In genomic region chr2:26849056-26850001, GRCh38 we compare ENCODE assay signal across 9 cellular contexts. TPM values are rescaled to one million over a fixed set of nuclear protein-coding genes. Genes with fewer than 3 reads are reported as not detected.
DNase-seq lines count a peak whose midpoint lies in the region; ATAC-seq, FAIRE-seq and TF ChIP-seq lines count a peak whose summit lies in the region.
"Had no signal": no experiment of that assay in that cellular context is flagged by ENCODE, and none has a peak within 500 bp of the region (broad histone marks: within the 10 kb centered on the region; RNA-seq: fewer than 3 reads in every experiment).

No MANE protein-coding gene starts in this region.

- peaks cover 99% of the 10 kb centered on the region for H3K27me3 ChIP-seq in HUES6 (ENCODE audit: control insufficient read depth, insufficient read depth, low read length)

- H3K4me3 ChIP-seq in A549 (peak overlapping the region; percentile 91), HUES6 (ENCODE audit: low read depth, low read length) (peak overlapping the region; percentile 76), kidney (ENCODE audit: low read length in 2 of 2) (no peak overlapping the region)

- no peak for TF ChIP-seq POLR2A in A549 (IDR thresholded peaks at IDR 0.05; ENCODE audit: low read length)

- H3K27ac ChIP-seq in A549: peak overlapping the region in 1 of 2 experiments; percentile 82; a peak in 4 of 6 replicates
- no peak overlapping the region for H3K27ac ChIP-seq in HUES6 (ENCODE audit: low read depth, low read length)
- H3K27ac ChIP-seq in kidney (ENCODE audit: low read depth in 2 of 2, low read length in 2 of 2): no peak overlapping the region

- no peaks in the 10 kb centered on the region for H3K9me3 ChIP-seq in A549
- H3K9me3 ChIP-seq in HUES6 (ENCODE audit: control insufficient read depth, insufficient read depth, low read depth, low read length): no peaks in the 10 kb centered on the region
- no peaks in the 10 kb centered on the region for H3K9me3 ChIP-seq in kidney (ENCODE audit: control insufficient read depth in 1 of 2, low read length in 2 of 2)

- TF ChIP-seq RAD21 in A549 (conservative IDR thresholded peaks at IDR 0.05 in 1 of 2, IDR thresholded peaks at IDR 0.05 in 1 of 2): no peak

- H3K9ac ChIP-seq in HUES6 (ENCODE audit: low read length) (no peak overlapping the region), kidney (ENCODE audit: low read length in 2 of 2) (no peak overlapping the region)

- WGBS in A549 (ENCODE audit: missing lambda C conversion rate): 38% methylated on average over 53 of the region's 76 CpGs

- FAIRE-seq in A549 (lab: Jason Lieb, UNC) (no peak), kidney (lab: Jason Lieb, UNC) (no peak)
- FAIRE-seq: endometrium had no signal

- intact Hi-C loops in kidney (cut with DNase I): loop anchor here (10.0 kb wide), 1 partner anchor 95 kb away; no protein-coding TSS in a partner anchor

- DNase-seq in A549 (ENCODE audit: low read depth in 1 of 2, low spot score in 1 of 2): no peak
- DNase-seq in activated CD8-positive, alpha-beta memory T cell treated with anti-CD3 and anti-CD28 coated beads, Interleukin-2, amount 50 U/mL, for 48 hours: peak; percentile 53
- peak; percentile 69 for DNase-seq in kidney
- DNase-seq in EL: no peak
- no peak for DNase-seq in amniotic stem cell (lab: John Stamatoyannopoulos, UW)
- no peak for DNase-seq in A172 (ENCODE audit: low spot score)

- POLR2A ChIA-PET in A549 (lab: Yijun Ruan, JAX): no interaction called here

- peak overlapping the region; percentile 98 for H3K4me2 ChIP-seq in A549

- CTCF ChIA-PET in A549 (lab: Yijun Ruan, JAX): interaction anchor here (0.6 to 25.2 kb wide), 9 partner anchors 11 to 1597 kb away, joined by 3 to 669 read pairs (median 41); no protein-coding TSS in a partner anchor

- TF ChIP-seq CTCF in A549 (IDR thresholded peaks at IDR 0.05): no peak
- no peak for TF ChIP-seq CTCF in kidney (IDR thresholded peaks at IDR 0.05; ENCODE audit: borderline replicate concordance, extremely low read depth, insufficient read depth)

- ATAC-seq in A549 (peak in 1 of 2 experiments; percentile 1; a peak in 2 of 6 replicates), GM21515 (IDR thresholded peaks at IDR 0.05; ENCODE audit: unreplicated experiment) (no peak)

- no peak for TF ChIP-seq EP300 in A549 (IDR thresholded peaks at IDR 0.05)

- H3K4me1 ChIP-seq in A549 (peaks cover 12% of the 10 kb centered on the region; the same call in 2 of the 3 replicates), HUES6 (ENCODE audit: control insufficient read depth, insufficient read depth, low read length) (peaks cover 3% of the 10 kb centered on the region; the same call in 1 of the 2 replicates), kidney (ENCODE audit: control insufficient read depth in 1 of 2, insufficient read depth in 1 of 2, low read depth in 1 of 2, low read length in 2 of 2) (peaks cover 0 to 6% of the 10 kb centered on the region in 2 donors)

- H3K36me3 ChIP-seq in HUES6 (ENCODE audit: control insufficient read depth, insufficient read depth, low read length) (no peaks in the 10 kb centered on the region), kidney (ENCODE audit: control insufficient read depth in 1 of 2, insufficient read depth in 2 of 2, low read length in 2 of 2) (no peaks in the 10 kb centered on the region)

TF ChIP-seq in A549, 52 proteins besides CTCF, POLR2A, EP300 and RAD21:
- TF ChIP-seq RNF2 (IDR thresholded peaks at IDR 0.05; ENCODE audit: borderline replicate concordance, low read depth): no peak
- TF ChIP-seq NR3C1 (IDR thresholded peaks at IDR 0.05): no peak
- no peak for TF ChIP-seq CHD2 (IDR thresholded peaks at IDR 0.05; ENCODE audit: low read length, partially characterized antibody)
- no peak for TF ChIP-seq ZC3H11A (IDR thresholded peaks at IDR 0.05)

RNA-seq across cellular contexts. Expression of gene DPYSL5, which starts 1.4 kb away (rescaled TPM):
- 2.4 and 2.5 TPM in 2 replicates for polyA plus RNA-seq in A549 (2011; rRNA removed)
- polyA plus RNA-seq in A549 (2012; cell fraction: cytosol; rRNA removed): 4.3 and 5.5 TPM in 2 replicates
- 4.4 and 5.3 TPM in 2 replicates for polyA plus RNA-seq in A549 (2012; cell fraction: nucleus; rRNA removed)
- 6.8 to 8.3 TPM (median 8.2 TPM) in 3 replicates for polyA plus RNA-seq in A549 (2017; fragmentation: RNase III; extraction: RNeasy Plus Mini Kit Qiagen cat#74134 plus additional on column Dnase treatment)
- polyA minus RNA-seq in A549 (2011; rRNA and poly(A)+ RNA removed): 5.8 and 6.4 TPM in 2 replicates
- total RNA-seq in kidney: not detected
- polyA plus RNA-seq in kidney (ENCODE audit: insufficient read depth, low read depth, low replicate concordance): not detected
- 8.4 and 9.1 TPM in 2 replicates for total RNA-seq in A172 (2014; rRNA removed; shearing (Covaris generic))

Comparison
In these comparisons a context has a peak if more than half of its experiments do, and no peak if none do; other contexts are left out.
1. DNase-seq: peak in activated CD8-positive, alpha-beta memory T cell treated with anti-CD3 and anti-CD28 coated beads, Interleukin-2, amount 50 U/mL, for 48 hours (single experiment) and kidney (single experiment); none in A549 (0 of 2), EL (single experiment), amniotic stem cell (single experiment) and A172 (single experiment).
2. H3K4me3 ChIP-seq: peak in A549 (single experiment) and HUES6 (single experiment); none in kidney (0 of 2).